ENCODE assay signal across 1 cellular context in the genomic region with DNA sequence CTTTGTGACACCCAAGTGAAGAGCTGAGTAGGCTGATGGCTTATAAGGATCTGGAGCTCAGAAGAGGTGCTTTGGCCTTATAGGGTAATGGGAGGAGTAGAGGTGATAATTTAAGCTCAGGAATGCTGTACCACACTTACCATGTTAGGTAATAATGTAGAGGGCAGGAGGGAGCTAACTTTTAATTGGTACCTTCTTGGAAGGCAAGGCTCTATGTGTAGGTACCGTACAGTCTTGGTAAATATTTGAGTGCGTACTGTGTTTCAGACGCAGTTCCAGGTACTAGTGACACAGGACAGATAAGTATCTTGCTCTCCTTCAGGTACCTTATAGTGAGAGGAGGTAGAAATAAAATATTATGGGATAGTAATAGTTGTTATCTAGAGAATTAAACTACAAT.
TF ChIP-seq lines count a peak whose summit lies in the region.

No MANE protein-coding gene starts in this region.

TF ChIP-seq in WTC11, 78 proteins besides CTCF, POLR2A, EP300 and RAD21 (continued from another document):
- TF ChIP-seq, protein P1, sequence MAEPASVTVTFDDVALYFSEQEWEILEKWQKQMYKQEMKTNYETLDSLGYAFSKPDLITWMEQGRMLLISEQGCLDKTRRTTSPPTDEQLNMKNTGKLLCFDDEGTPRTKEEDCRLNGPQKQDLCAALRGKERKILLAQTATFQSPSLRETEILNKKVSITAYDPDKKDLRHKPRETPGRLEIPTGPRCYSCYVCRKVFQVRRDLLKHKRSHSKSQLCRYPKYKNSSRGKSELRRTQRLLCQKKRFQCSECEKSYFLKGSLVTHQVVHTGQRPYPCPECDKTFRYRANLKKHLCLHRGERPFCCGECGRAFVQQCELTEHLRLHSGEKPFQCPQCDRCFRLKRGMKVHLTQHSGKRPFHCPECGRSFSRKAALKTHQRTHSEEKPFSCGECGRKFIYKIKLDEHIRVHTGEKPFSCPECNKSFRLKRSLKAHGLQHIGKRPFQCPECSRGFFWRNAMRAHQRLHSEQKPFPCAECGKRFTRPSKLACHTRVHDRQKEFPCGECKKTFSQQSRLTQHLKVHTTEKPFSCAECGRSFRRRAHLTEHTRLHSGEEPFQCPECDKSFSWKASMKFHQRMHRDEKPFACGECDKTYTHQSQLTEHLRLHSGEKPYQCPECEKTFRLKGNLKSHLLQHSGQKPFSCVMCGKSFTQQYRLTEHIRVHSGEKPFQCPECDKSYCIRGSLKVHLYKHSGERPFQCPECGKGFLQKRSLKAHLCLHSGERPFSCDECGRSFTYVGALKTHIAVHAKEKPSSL (CRISPR knock-in tag; conservative IDR thresholded peaks at IDR 0.05), result no peak
- TF ChIP-seq, protein P2, sequence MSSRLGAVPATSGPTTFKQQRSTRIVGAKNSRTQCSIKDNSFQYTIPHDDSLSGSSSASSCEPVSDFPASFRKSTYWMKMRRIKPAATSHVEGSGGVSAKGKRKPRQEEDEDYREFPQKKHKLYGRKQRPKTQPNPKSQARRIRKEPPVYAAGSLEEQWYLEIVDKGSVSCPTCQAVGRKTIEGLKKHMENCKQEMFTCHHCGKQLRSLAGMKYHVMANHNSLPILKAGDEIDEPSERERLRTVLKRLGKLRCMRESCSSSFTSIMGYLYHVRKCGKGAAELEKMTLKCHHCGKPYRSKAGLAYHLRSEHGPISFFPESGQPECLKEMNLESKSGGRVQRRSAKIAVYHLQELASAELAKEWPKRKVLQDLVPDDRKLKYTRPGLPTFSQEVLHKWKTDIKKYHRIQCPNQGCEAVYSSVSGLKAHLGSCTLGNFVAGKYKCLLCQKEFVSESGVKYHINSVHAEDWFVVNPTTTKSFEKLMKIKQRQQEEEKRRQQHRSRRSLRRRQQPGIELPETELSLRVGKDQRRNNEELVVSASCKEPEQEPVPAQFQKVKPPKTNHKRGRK (CRISPR knock-in tag; IDR thresholded peaks at IDR 0.05; ENCODE audit: borderline replicate concordance), result no peak
- TF ChIP-seq, protein P3, sequence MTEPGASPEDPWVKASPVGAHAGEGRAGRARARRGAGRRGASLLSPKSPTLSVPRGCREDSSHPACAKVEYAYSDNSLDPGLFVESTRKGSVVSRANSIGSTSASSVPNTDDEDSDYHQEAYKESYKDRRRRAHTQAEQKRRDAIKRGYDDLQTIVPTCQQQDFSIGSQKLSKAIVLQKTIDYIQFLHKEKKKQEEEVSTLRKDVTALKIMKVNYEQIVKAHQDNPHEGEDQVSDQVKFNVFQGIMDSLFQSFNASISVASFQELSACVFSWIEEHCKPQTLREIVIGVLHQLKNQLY (CRISPR knock-in tag; IDR thresholded peaks at IDR 0.05), result no peak
- TF ChIP-seq ESRRA (CRISPR knock-in tag; IDR thresholded peaks at IDR 0.05; ENCODE audit: borderline replicate concordance), result no peak
- TF ChIP-seq, protein P4, sequence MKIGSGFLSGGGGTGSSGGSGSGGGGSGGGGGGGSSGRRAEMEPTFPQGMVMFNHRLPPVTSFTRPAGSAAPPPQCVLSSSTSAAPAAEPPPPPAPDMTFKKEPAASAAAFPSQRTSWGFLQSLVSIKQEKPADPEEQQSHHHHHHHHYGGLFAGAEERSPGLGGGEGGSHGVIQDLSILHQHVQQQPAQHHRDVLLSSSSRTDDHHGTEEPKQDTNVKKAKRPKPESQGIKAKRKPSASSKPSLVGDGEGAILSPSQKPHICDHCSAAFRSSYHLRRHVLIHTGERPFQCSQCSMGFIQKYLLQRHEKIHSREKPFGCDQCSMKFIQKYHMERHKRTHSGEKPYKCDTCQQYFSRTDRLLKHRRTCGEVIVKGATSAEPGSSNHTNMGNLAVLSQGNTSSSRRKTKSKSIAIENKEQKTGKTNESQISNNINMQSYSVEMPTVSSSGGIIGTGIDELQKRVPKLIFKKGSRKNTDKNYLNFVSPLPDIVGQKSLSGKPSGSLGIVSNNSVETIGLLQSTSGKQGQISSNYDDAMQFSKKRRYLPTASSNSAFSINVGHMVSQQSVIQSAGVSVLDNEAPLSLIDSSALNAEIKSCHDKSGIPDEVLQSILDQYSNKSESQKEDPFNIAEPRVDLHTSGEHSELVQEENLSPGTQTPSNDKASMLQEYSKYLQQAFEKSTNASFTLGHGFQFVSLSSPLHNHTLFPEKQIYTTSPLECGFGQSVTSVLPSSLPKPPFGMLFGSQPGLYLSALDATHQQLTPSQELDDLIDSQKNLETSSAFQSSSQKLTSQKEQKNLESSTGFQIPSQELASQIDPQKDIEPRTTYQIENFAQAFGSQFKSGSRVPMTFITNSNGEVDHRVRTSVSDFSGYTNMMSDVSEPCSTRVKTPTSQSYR (CRISPR knock-in tag; IDR thresholded peaks at IDR 0.05), result no peak
